Comparison of ENCODE assay signal across 22 cellular contexts in genomic region chr6:118788702-118789101, GRCh38.
DNase-seq lines count a peak whose midpoint lies in the region; ATAC-seq lines count a peak whose summit lies in the region.
"Had no signal": no experiment of that assay in that cellular context is flagged by ENCODE, and none has a peak within 500 bp of the region (broad histone marks: within the 10 kb centered on the region; RNA-seq: fewer than 3 reads in every experiment).

No MANE protein-coding gene starts in this region.

- ATAC-seq in GM21723 (IDR thresholded peaks at IDR 0.05; ENCODE audit: unreplicated experiment) (peak; percentile 54), memory B cell (ENCODE audit: low read depth) (peak; percentile 41), HG03442 (IDR thresholded peaks at IDR 0.05; ENCODE audit: unreplicated experiment) (no peak)
- ATAC-seq: activated T-cell treated with anti-CD3 and anti-CD28 coated beads, Interleukin-2, amount 50 U/mL, for 4 hours; SK-N-SH treated with all-trans-retinoic acid at 6 μM for 48 hours had no signal

- H3K9me3 Mint-ChIP-seq in memory B cell: peaks cover 5% of the 10 kb centered on the region

- H3K4me3 Mint-ChIP-seq in memory B cell: no peak overlapping the region
- H3K4me3 Mint-ChIP-seq: activated CD4-positive, alpha-beta T cell treated with anti-CD3 and anti-CD28 coated beads, Interleukin-2, amount 10 ng/mL, durations not matched to agents 24 days and 14 days; activated T-cell treated with anti-CD3 and anti-CD28 coated beads, Interleukin-2, amount 50 U/mL, for 4 hours; naive B cell had no signal

- peaks cover 14% of the 10 kb centered on the region for H3K36me3 Mint-ChIP-seq in memory B cell

- DNase-seq in DMS 273 (lab: John Stamatoyannopoulos, UW; ENCODE audit: unreplicated experiment) (peak; percentile 39), DMS 273 treated with DMSO at 0.1 percent for 48 hours (lab: John Stamatoyannopoulos, UW) (no peak), NCI-H2171 treated with DMSO at 0.1 percent for 48 hours (lab: John Stamatoyannopoulos, UW) (peak; percentile 95), memory B cell (ENCODE audit: low spot score in 2 of 2) (no peak), SHP77 treated with DMSO at 0.1 percent for 48 hours (lab: John Stamatoyannopoulos, UW) (no peak)
- DNase-seq in stimulated activated CD4-positive, alpha-beta T cell treated with anti-CD3 and anti-CD28 coated beads, Interleukin-2, amount 100 ng/mL, for 24 hours: no peak
- DNase-seq: activated T-cell treated with anti-CD3 and anti-CD28 coated beads, Interleukin-2, amount 50 U/mL, for 4 hours; effector CD4-positive, alpha-beta T cell; glutamatergic neuron; left lung; naive B cell; NCI-H1048; NCI-H187 treated with DMSO at 0.1 percent for 48 hours; NCI-H226; NCI-H748 treated with DMSO at 0.1 percent for 48 hours; occipital lobe; stomach; thyroid gland had no signal

- H3K27ac Mint-ChIP-seq in memory B cell: peak overlapping the region; percentile 51

- H3K4me1 Mint-ChIP-seq in memory B cell: peaks cover 39% of the 10 kb centered on the region

- no peaks in the 10 kb centered on the region for H3K27me3 Mint-ChIP-seq in memory B cell
- H3K27me3 Mint-ChIP-seq: activated CD4-positive, alpha-beta T cell treated with anti-CD3 and anti-CD28 coated beads, Interleukin-2, amount 10 ng/mL, durations not matched to agents 24 days and 14 days; naive B cell had no signal

Comparison
In these comparisons a context has a peak if more than half of its experiments do, and no peak if none do; other contexts are left out.
1. DNase-seq: peak in DMS 273 (single experiment) and NCI-H2171 treated with DMSO at 0.1 percent for 48 hours (single experiment); none in DMS 273 treated with DMSO at 0.1 percent for 48 hours (single experiment), memory B cell (0 of 2), SHP77 treated with DMSO at 0.1 percent for 48 hours (single experiment) and stimulated activated CD4-positive, alpha-beta T cell treated with anti-CD3 and anti-CD28 coated beads, Interleukin-2, amount 100 ng/mL, for 24 hours (0 of 2).